In genomic region chr2:6845312-6845711, GRCh38 we compare ENCODE assay signal across 19 cellular contexts. TPM values are rescaled to one million over a fixed set of nuclear protein-coding genes. Genes with fewer than 3 reads are reported as not detected.
DNase-seq lines count a peak whose midpoint lies in the region; ATAC-seq, FAIRE-seq and TF ChIP-seq lines count a peak whose summit lies in the region.
"Had no signal": no experiment of that assay in that cellular context is flagged by ENCODE, and none has a peak within 500 bp of the region (broad histone marks: within the 10 kb centered on the region; RNA-seq: fewer than 3 reads in every experiment).

No MANE protein-coding gene starts in this region.

- DNase-seq in COR-L47 (lab: John Stamatoyannopoulos, UW) (peak; percentile 7), HCT116 (ENCODE audit: low read depth, low spot score) (no peak), astrocyte (ENCODE audit: low read depth) (peak; percentile 18), HepG2 (ENCODE audit: low spot score) (no peak), posterior cingulate gyrus (no peak), GM03348 (ENCODE audit: low spot score) (no peak)
- DNase-seq: activated CD8-positive, alpha-beta memory T cell treated with anti-CD3 and anti-CD28 coated beads, Interleukin-2, amount 50 U/mL, for 4 hours; activated naive CD8-positive, alpha-beta T cell treated with anti-CD3 and anti-CD28 coated beads for 36 hours; cerebellar nuclear complex; left colon; NCI-H1694; NCI-H774; right cardiac atrium; SIG-M5; stimulated activated CD4-positive, alpha-beta T cell treated with anti-CD3 and anti-CD28 coated beads, Interleukin-4, amount 100 ng/mL, for 1 hour had no signal

- ATAC-seq in HCT116 (0 out of 2 replicates have a peak, but pooled peaks have one; percentile 32), HepG2 (no peak), GM18505 (IDR thresholded peaks at IDR 0.05; ENCODE audit: unreplicated experiment) (no peak)
- ATAC-seq: left colon; right cardiac atrium; stimulated activated effector memory CD8-positive, alpha-beta T cell treated with anti-CD3 and anti-CD28 coated beads, Interleukin-12 subunit alpha, Interleukin-12 subunit beta, amount 100 ng/mL, for 72 hours had no signal

- H3K4me1 Mint-ChIP-seq in astrocyte (ENCODE audit: low read depth, unreplicated experiment): no peaks in the 10 kb centered on the region
- H3K4me1 Mint-ChIP-seq: IgD-negative memory B cell; stimulated activated effector memory CD8-positive, alpha-beta T cell treated with anti-CD3 and anti-CD28 coated beads, Interleukin-12 subunit alpha, Interleukin-12 subunit beta, amount 100 ng/mL, for 72 hours had no signal

- H3K4me3 ChIP-seq in HCT116 (replicated peaks in 1 of 2; ENCODE audit: low read depth in 1 of 2, low read length in 2 of 2): no peak overlapping the region
- no peak overlapping the region for H3K4me3 ChIP-seq in astrocyte (ENCODE audit: insufficient read depth, low read depth, low read length)
- no peak overlapping the region for H3K4me3 ChIP-seq in HepG2 (replicated peaks in 1 of 3; ENCODE audit: insufficient read depth in 1 of 3, low read depth in 2 of 3, low read length in 3 of 3)
- H3K4me3 ChIP-seq: vagina had no signal

- H3K9me2 ChIP-seq in HCT116 (ENCODE audit: insufficient read depth): no peaks in the 10 kb centered on the region

- H3K27me3 Mint-ChIP-seq in astrocyte (ENCODE audit: low read depth, unreplicated experiment): peaks cover 2% of the 10 kb centered on the region
- H3K27me3 Mint-ChIP-seq: activated naive CD8-positive, alpha-beta T cell treated with anti-CD3 and anti-CD28 coated beads for 36 hours had no signal

- peaks cover 44% of the 10 kb centered on the region for H3K9me3 Mint-ChIP-seq in astrocyte (ENCODE audit: unreplicated experiment)

- TF ChIP-seq EP300 in HepG2 (IDR thresholded peaks at IDR 0.05; ENCODE audit: low read depth in 2 of 2, low read length in 2 of 2) (0 out of 4 replicates have a peak, but pooled peaks of 1 of the 2 experiments have one; percentile 5), HepG2 (CRISPR knock-in tag; IDR thresholded peaks at IDR 0.05; ENCODE audit: borderline replicate concordance) (no peak)

- H3K9ac ChIP-seq in HCT116 (ENCODE audit: low read length) (no peak overlapping the region), astrocyte (ENCODE audit: low read length) (no peak overlapping the region), HepG2 (ENCODE audit: insufficient read depth, low read depth, low read length) (no peak overlapping the region)

- RAD21 ChIA-PET in HCT116 (lab: Charles Lee; ENCODE audit: low non-redundant PET in 1 of 2, low total read pairs in 2 of 2, uncharacterized antibody in 2 of 2, unreplicated experiment in 2 of 2): no interaction called here

- WGBS in HepG2 (ENCODE audit: low lambda C conversion rate): 17% methylated on average over 3 of the region's 3 CpGs

- peaks cover 48% of the 10 kb centered on the region for H3K36me3 Mint-ChIP-seq in astrocyte (ENCODE audit: low read depth, unreplicated experiment)
- H3K36me3 Mint-ChIP-seq: stimulated activated effector memory CD8-positive, alpha-beta T cell treated with anti-CD3 and anti-CD28 coated beads, Interleukin-12 subunit alpha, Interleukin-12 subunit beta, amount 100 ng/mL, for 72 hours had no signal

- no peak overlapping the region for H3K4me3 Mint-ChIP-seq in astrocyte (ENCODE audit: unreplicated experiment)
- H3K4me3 Mint-ChIP-seq: activated naive CD8-positive, alpha-beta T cell treated with anti-CD3 and anti-CD28 coated beads for 36 hours; stimulated activated effector memory CD8-positive, alpha-beta T cell treated with anti-CD3 and anti-CD28 coated beads, Interleukin-12 subunit alpha, Interleukin-12 subunit beta, amount 100 ng/mL, for 72 hours had no signal

- TF ChIP-seq RAD21 in HCT116 (IDR thresholded peaks at IDR 0.05; ENCODE audit: low read depth): no peak
- TF ChIP-seq RAD21 in HepG2 (CRISPR knock-in tag; IDR thresholded peaks at IDR 0.05): no peak

- H3K4me1 ChIP-seq in HCT116 (ENCODE audit: control insufficient read depth in 1 of 2, insufficient read depth in 2 of 2, low read length in 2 of 2): no peaks in the 10 kb centered on the region
- no peaks in the 10 kb centered on the region for H3K4me1 ChIP-seq in astrocyte (ENCODE audit: insufficient read depth, low read length)
- H3K4me1 ChIP-seq in HepG2 (ENCODE audit: insufficient read depth, low read length): no peaks in the 10 kb centered on the region
- H3K4me1 ChIP-seq: vagina had no signal

- CTCF ChIA-PET in HCT116 (lab: Charles Lee): no interaction called here
- CTCF ChIA-PET in HepG2 (lab: Yijun Ruan, JAX; ENCODE audit: low intra/inter-chr PET ratio, low total read pairs): no interaction called here

- H2AFZ ChIP-seq in HCT116 (ENCODE audit: low read depth, low read length, poor library complexity, severe bottlenecking): no peak overlapping the region
- H2AFZ ChIP-seq in astrocyte (ENCODE audit: low read depth, low read length): no peak overlapping the region
- no peak overlapping the region for H2AFZ ChIP-seq in HepG2 (ENCODE audit: low read length)

- in situ Hi-C loops in HepG2 (cut with HindIII; ENCODE audit: extremely low pct_ligation_motif_present, low pct_unique_long_range_greater_than_20kb): no loop called here

- TF ChIP-seq POLR2A in HCT116 (IDR thresholded peaks at IDR 0.05; ENCODE audit: borderline replicate concordance, extremely low read depth, insufficient read depth, insufficient read length) (no peak), HepG2 (IDR thresholded peaks at IDR 0.05; ENCODE audit: insufficient read depth in 1 of 2, low read depth in 2 of 2, low read length in 2 of 2) (no peak), GM18505 (IDR thresholded peaks at IDR 0.05; ENCODE audit: borderline replicate concordance, extremely low read depth, insufficient read depth, insufficient read length) (no peak)

- H3K36me3 ChIP-seq in HCT116 (ENCODE audit: control insufficient read depth in 1 of 2, insufficient read depth in 2 of 2, low read length in 2 of 2) (no peaks in the 10 kb centered on the region), astrocyte (ENCODE audit: insufficient read depth, low read length) (no peaks in the 10 kb centered on the region), HepG2 (replicated peaks in 1 of 2; ENCODE audit: control insufficient read depth in 1 of 2, insufficient read depth in 2 of 2, low read length in 2 of 2) (no peaks in the 10 kb centered on the region)

- no TSS peak for BruUV-seq in HCT116 (replicated peaks; lab: Mats Ljungman, UMichigan)
- BruUV-seq in HepG2 (replicated peaks; lab: Mats Ljungman, UMichigan): no TSS peak

- POLR2A ChIA-PET in HCT116 (lab: Charles Lee) (no interaction called here), HepG2 (lab: Yijun Ruan, JAX) (no interaction called here)

- H3K27ac ChIP-seq in HCT116 (ENCODE audit: low read depth, low read length) (no peak overlapping the region), astrocyte (ENCODE audit: low read depth, low read length) (no peak overlapping the region), HepG2 (ENCODE audit: extremely low read length, insufficient read depth, low read length) (no peak overlapping the region)
- H3K27ac ChIP-seq: vagina had no signal

- TF ChIP-seq CTCF in HCT116 (IDR thresholded peaks at IDR 0.05 in 2 of 3, conservative IDR thresholded peaks at IDR 0.05 in 1 of 3; ENCODE audit: borderline replicate concordance in 1 of 3, insufficient read depth in 1 of 3, low read depth in 2 of 3, low read length in 2 of 3) (no peak), astrocyte (IDR thresholded peaks at IDR 0.05; ENCODE audit: insufficient read depth, low read depth, low read length) (no peak), HepG2 (CRISPR knock-in tag; IDR thresholded peaks at IDR 0.05) (no peak)

- no peak overlapping the region for H3K27ac Mint-ChIP-seq in astrocyte (ENCODE audit: unreplicated experiment)
- H3K27ac Mint-ChIP-seq: activated naive CD8-positive, alpha-beta T cell treated with anti-CD3 and anti-CD28 coated beads for 36 hours; stimulated activated effector memory CD8-positive, alpha-beta T cell treated with anti-CD3 and anti-CD28 coated beads, Interleukin-12 subunit alpha, Interleukin-12 subunit beta, amount 100 ng/mL, for 72 hours had no signal

- H3K9me3 ChIP-seq in HCT116 (ENCODE audit: control insufficient read depth in 1 of 2, insufficient read depth in 1 of 2, low read depth in 1 of 2, low read length in 2 of 2): peaks cover 21 to 28% of the 10 kb centered on the region in 2 experiments; a peak in 2 of 4 replicates
- peaks cover 27% of the 10 kb centered on the region for H3K9me3 ChIP-seq in astrocyte (ENCODE audit: insufficient read depth, low read depth, low read length)
- H3K9me3 ChIP-seq in HepG2 (ENCODE audit: low read length): peaks cover 83% of the 10 kb centered on the region

- H3K79me2 ChIP-seq in HCT116 (ENCODE audit: insufficient read depth, low read length) (no peaks in the 10 kb centered on the region), astrocyte (ENCODE audit: insufficient read depth, low read length) (no peaks in the 10 kb centered on the region), HepG2 (ENCODE audit: insufficient read depth, low read length) (no peaks in the 10 kb centered on the region)

- intact Hi-C loops in HCT116 (cut with micrococcal nuclease): no loop called here
- intact Hi-C loops in HepG2 (cut with micrococcal nuclease; ENCODE audit: unreplicated experiment): no loop called here
- intact Hi-C loops in posterior cingulate gyrus (cut with DNase I): no loop called here

- FAIRE-seq in astrocyte (lab: Jason Lieb, UNC): no peak
- FAIRE-seq in HepG2 (lab: Jason Lieb, UNC): no peak

- H3K27me3 ChIP-seq in HCT116 (ENCODE audit: insufficient read depth, low read length) (no peaks in the 10 kb centered on the region), astrocyte (ENCODE audit: insufficient read depth, low read length) (no peaks in the 10 kb centered on the region), HepG2 (ENCODE audit: control insufficient read depth in 1 of 2, insufficient read depth in 2 of 2, low read length in 2 of 2) (no peaks in the 10 kb centered on the region)
- H3K27me3 ChIP-seq: vagina had no signal

- H4K20me1 ChIP-seq in HCT116 (ENCODE audit: insufficient read depth): no peaks in the 10 kb centered on the region
- no peaks in the 10 kb centered on the region for H4K20me1 ChIP-seq in astrocyte (ENCODE audit: insufficient read depth, low read length)
- H4K20me1 ChIP-seq in HepG2 (ENCODE audit: insufficient read depth, low read length): no peaks in the 10 kb centered on the region

- H3K4me2 ChIP-seq in HCT116 (ENCODE audit: low read length) (no peak overlapping the region), astrocyte (ENCODE audit: low read length) (no peak overlapping the region), HepG2 (ENCODE audit: low read depth, low read length) (no peak overlapping the region)

RNA-seq across cellular contexts. Expression of gene CMPK2, which starts 20.4 kb away (rescaled TPM):
- total RNA-seq in HCT116 (2021; ENCODE audit: unreplicated experiment) (1.5 TPM), astrocyte (32.5 and 38.6 TPM in 2 replicates), HepG2 (2016; rRNA removed; fragmentation: Illumina TruSeq; extraction: Trizol) (0.58 and 1.0 TPM in 2 replicates)
- polyA plus RNA-seq in HCT116 (2012): 0.65 and 0.99 TPM in 2 replicates
- total RNA-seq in HepG2 (2016; cell fraction: cytosol; rRNA removed; fragmentation: Illumina TruSeq; extraction: Trizol; ENCODE audit: low read depth): 0.10 and 0.35 TPM in 2 replicates
- total RNA-seq in HepG2 (2016; cell fraction: insoluble cytoplasmic fraction; rRNA removed; fragmentation: Illumina TruSeq; extraction: Trizol): 0.88 and 0.89 TPM in 2 replicates
- total RNA-seq in HepG2 (2016; cell fraction: membrane; rRNA removed; fragmentation: Illumina TruSeq; extraction: Trizol): 0.34 and 0.48 TPM in 2 replicates
- 0.34 and 0.44 TPM in 2 replicates for total RNA-seq in HepG2 (2016; cell fraction: nucleus; rRNA removed; fragmentation: Illumina TruSeq; extraction: Trizol)
- 0.04 and 0.16 TPM in 2 replicates for polyA plus RNA-seq in HepG2 (2011; rRNA removed)
- polyA plus RNA-seq in HepG2 (2011; cell fraction: cytosol; rRNA removed): 0.05 and 0.08 TPM in 2 replicates
- polyA plus RNA-seq in HepG2 (2011; cell fraction: nucleus; rRNA removed): not detected in 2 replicates
- polyA plus RNA-seq in HepG2 (2012): 0.20 TPM in 1 of 2 replicates, not detected in the other
- 0.07 and 0.27 TPM in 2 replicates for polyA plus RNA-seq in HepG2 (2016; cell fraction: cytosol; fragmentation: Illumina TruSeq; extraction: Trizol; ENCODE audit: low read depth)
- 0.84 and 1.0 TPM in 2 replicates for polyA plus RNA-seq in HepG2 (2016; cell fraction: insoluble cytoplasmic fraction; fragmentation: Illumina TruSeq; extraction: Trizol; ENCODE audit: low read depth)
- 0.23 and 0.33 TPM in 2 replicates for polyA plus RNA-seq in HepG2 (2016; cell fraction: membrane; fragmentation: Illumina TruSeq; extraction: Trizol; ENCODE audit: low read depth)
- polyA plus RNA-seq in HepG2 (2016; cell fraction: nucleus; fragmentation: Illumina TruSeq; extraction: Trizol; ENCODE audit: insufficient read depth, low read depth): 0.55 and 0.74 TPM in 2 replicates
- 0.28 TPM in 1 of 2 replicates, not detected in the other for polyA minus RNA-seq in HepG2 (2011; rRNA and poly(A)+ RNA removed; ENCODE audit: low replicate concordance)
- polyA minus RNA-seq in HepG2 (2011; cell fraction: cytosol; rRNA and poly(A)+ RNA removed): not detected in 2 replicates
- polyA minus RNA-seq in HepG2 (2011; cell fraction: nucleus; rRNA and poly(A)+ RNA removed): 0.77 TPM in 1 of 2 replicates, not detected in the other

RNA-seq across cellular contexts. Expression of gene RSAD2, which starts 32.3 kb away (rescaled TPM):
- not detected for total RNA-seq in HCT116 (2021; ENCODE audit: unreplicated experiment)
- 0.09 TPM in 2 replicates for polyA plus RNA-seq in HCT116 (2012)
- total RNA-seq in astrocyte: 9.5 and 11.8 TPM in 2 replicates
- total RNA-seq in HepG2 (2016; rRNA removed; fragmentation: Illumina TruSeq; extraction: Trizol): 0.06 and 0.11 TPM in 2 replicates
- total RNA-seq in HepG2 (2016; cell fraction: cytosol; rRNA removed; fragmentation: Illumina TruSeq; extraction: Trizol; ENCODE audit: low read depth): 0.09 and 0.10 TPM in 2 replicates
- not detected in 2 replicates for total RNA-seq in HepG2 (2016; cell fraction: insoluble cytoplasmic fraction; rRNA removed; fragmentation: Illumina TruSeq; extraction: Trizol)
- total RNA-seq in HepG2 (2016; cell fraction: membrane; rRNA removed; fragmentation: Illumina TruSeq; extraction: Trizol): not detected in 2 replicates
- total RNA-seq in HepG2 (2016; cell fraction: nucleus; rRNA removed; fragmentation: Illumina TruSeq; extraction: Trizol): 0.25 TPM in 1 of 2 replicates, not detected in the other
- not detected in 2 replicates for polyA plus RNA-seq in HepG2 (2011; rRNA removed)
- not detected in 2 replicates for polyA plus RNA-seq in HepG2 (2011; cell fraction: cytosol; rRNA removed)
- not detected in 2 replicates for polyA plus RNA-seq in HepG2 (2011; cell fraction: nucleus; rRNA removed)
- not detected in 2 replicates for polyA plus RNA-seq in HepG2 (2012)
- not detected in 2 replicates for polyA plus RNA-seq in HepG2 (2016; cell fraction: cytosol; fragmentation: Illumina TruSeq; extraction: Trizol; ENCODE audit: low read depth)
- not detected in 2 replicates for polyA plus RNA-seq in HepG2 (2016; cell fraction: insoluble cytoplasmic fraction; fragmentation: Illumina TruSeq; extraction: Trizol; ENCODE audit: low read depth)
- polyA plus RNA-seq in HepG2 (2016; cell fraction: membrane; fragmentation: Illumina TruSeq; extraction: Trizol; ENCODE audit: low read depth): not detected in 2 replicates
- not detected in 2 replicates for polyA plus RNA-seq in HepG2 (2016; cell fraction: nucleus; fragmentation: Illumina TruSeq; extraction: Trizol; ENCODE audit: insufficient read depth, low read depth)
- 0.04 and 0.09 TPM in 2 replicates for polyA minus RNA-seq in HepG2 (2011; rRNA and poly(A)+ RNA removed; ENCODE audit: low replicate concordance)
- not detected in 2 replicates for polyA minus RNA-seq in HepG2 (2011; cell fraction: cytosol; rRNA and poly(A)+ RNA removed)
- polyA minus RNA-seq in HepG2 (2011; cell fraction: nucleus; rRNA and poly(A)+ RNA removed): not detected in 2 replicates

Comparison
In these comparisons a context has a peak if more than half of its experiments do, and no peak if none do; other contexts are left out.
1. DNase-seq: peak in COR-L47 (single experiment) and astrocyte (single experiment); none in HCT116 (single experiment), HepG2 (single experiment), posterior cingulate gyrus (0 of 10) and GM03348 (single experiment).
2. RNA of gene CMPK2, which starts 20.4 kb away (total RNA-seq): 32.5 to 38.6 TPM in astrocyte; 1.5 TPM in HCT116 (single experiment) and 0.10 to 1.0 TPM in HepG2; every median in the first group is over 10 times any median in the second.